ENCODE assay signal across 31 cellular contexts in the genomic region with DNA sequence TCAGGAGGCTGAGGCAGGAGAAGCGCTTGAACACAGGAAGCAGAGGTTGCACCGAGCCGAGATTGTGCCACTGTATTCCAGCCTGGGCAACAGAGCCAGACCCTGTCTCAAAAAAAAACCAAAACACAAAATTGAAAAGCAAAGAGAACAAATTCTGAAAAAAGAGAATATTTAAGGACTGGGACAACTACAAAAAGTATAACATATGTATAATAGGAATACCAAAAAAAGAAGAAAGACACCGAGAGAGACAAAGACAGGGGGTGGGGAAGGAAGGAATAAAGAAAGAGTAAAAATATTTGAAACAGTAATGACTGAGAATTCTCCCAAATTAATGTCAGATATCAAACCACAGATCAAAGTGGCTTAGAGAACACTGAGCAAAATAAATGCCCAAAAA.
DNase-seq lines count a peak whose midpoint lies in the region; TF ChIP-seq lines count a peak whose summit lies in the region.
"Had no signal": no experiment of that assay in that cellular context is flagged by ENCODE, and none has a peak within 500 bp of the region (broad histone marks: within the 10 kb centered on the region; RNA-seq: fewer than 3 reads in every experiment).

No MANE protein-coding gene starts in this region.

- POLR2A ChIA-PET in HEK293 (lab: Yijun Ruan, JAX), result interaction anchor here (0.6 kb wide), 1 partner anchor 205 kb away, joined by 7 read pairs; no protein-coding TSS in a partner anchor

- H3K4me3 ChIP-seq in HEK293 (ENCODE audit: low read depth, low read length), result no peak overlapping the region
- H3K4me3 ChIP-seq: A549; BLaER1; BLaER1 treated with 17β-estradiol and CSF1 and Interleukin-3, amounts not matched to agents 10 nM and 100 nM had no signal

- CTCF ChIA-PET in activated naive CD4-positive, alpha-beta T cell treated with anti-CD3 and anti-CD28 coated beads, Interleukin-2, amount 10 ng/mL, durations not matched to agents 7 days and 5 days (lab: Charles Lee), result no interaction called here
- CTCF ChIA-PET in HEK293 (lab: Yijun Ruan, JAX), result no interaction called here

- no peaks in the 10 kb centered on the region for H3K4me1 ChIP-seq in HEK293 (ENCODE audit: control insufficient read depth, insufficient read depth, low read length)
- H3K4me1 ChIP-seq: A549, BE2C, BLaER1 had no signal

- H3K27me3 Mint-ChIP-seq in activated naive CD4-positive, alpha-beta T cell treated with anti-CD3 and anti-CD28 coated beads, Interleukin-2, amount 10 ng/mL, durations not matched to agents 7 days and 5 days, result peaks cover 7% of the 10 kb centered on the region

- H3K27ac ChIP-seq in HEK293 (ENCODE audit: extremely low read depth, low read depth, low read length), result no peak overlapping the region
- H3K27ac ChIP-seq: 22Rv1; A549; BLaER1; BLaER1 treated with 17β-estradiol and CSF1 and Interleukin-3, amounts not matched to agents 10 nM and 100 nM; C4-2B had no signal

- H3K9me3 ChIP-seq in HEK293 (ENCODE audit: control insufficient read depth, insufficient read depth, low read depth, low read length), result no peaks in the 10 kb centered on the region
- H3K9me3 ChIP-seq: BE2C had no signal

- DNase-seq in activated naive CD4-positive, alpha-beta T cell treated with anti-CD3 and anti-CD28 coated beads, Interleukin-2, amount 10 ng/mL, durations not matched to agents 7 days and 5 days, result no peak
- no peak for DNase-seq in activated naive CD4-positive, alpha-beta T cell treated with anti-CD3 and anti-CD28 coated beads, Interleukin-2, amount 50 U/mL, for 16 hours
- DNase-seq in erythroblast (lab: John Stamatoyannopoulos, UW), result no peak
- DNase-seq: 8988T; ACHN; AML-193; BE2C; C1 segment of cervical spinal cord; Caco-2; Calu3; CD4-positive, alpha-beta memory T cell; CD4-positive, alpha-beta T cell; CD4-positive, CD25-positive, alpha-beta regulatory T cell; CD8-positive, alpha-beta memory T cell; CD8-positive, alpha-beta T cell; COR-L47; DMS 273 treated with DMSO at 0.1 percent for 48 hours; DMS153; DMS53; DMS79; DMS79 treated with DMSO at 0.1 percent for 48 hours; DND-41; EL had no signal

- no peak overlapping the region for H3K4me3 Mint-ChIP-seq in activated naive CD4-positive, alpha-beta T cell treated with anti-CD3 and anti-CD28 coated beads, Interleukin-2, amount 10 ng/mL, durations not matched to agents 7 days and 5 days
- H3K4me3 Mint-ChIP-seq: B cell; CD14-positive monocyte; CD4-positive, alpha-beta T cell; CD4-positive, CD25-positive, alpha-beta regulatory T cell; CD8-positive, alpha-beta memory T cell; CD8-positive, alpha-beta T cell had no signal

- no peak for TF ChIP-seq POLR2A in erythroblast (IDR thresholded peaks at IDR 0.05; ENCODE audit: low read length)

- peaks cover 2% of the 10 kb centered on the region for H3K4me1 Mint-ChIP-seq in activated naive CD4-positive, alpha-beta T cell treated with anti-CD3 and anti-CD28 coated beads, Interleukin-2, amount 10 ng/mL, durations not matched to agents 7 days and 5 days
- H3K4me1 Mint-ChIP-seq: B cell had no signal

- H3K27ac Mint-ChIP-seq in activated naive CD4-positive, alpha-beta T cell treated with anti-CD3 and anti-CD28 coated beads, Interleukin-2, amount 10 ng/mL, durations not matched to agents 7 days and 5 days, result peak overlapping the region; percentile 47
- H3K27ac Mint-ChIP-seq: B cell; CD4-positive, alpha-beta memory T cell; CD4-positive, alpha-beta T cell; CD4-positive, CD25-positive, alpha-beta regulatory T cell; CD8-positive, alpha-beta memory T cell; CD8-positive, alpha-beta T cell had no signal

- TF ChIP-seq CTCF in HEK293 (tag by site-specific recombination; IDR thresholded peaks at IDR 0.05), result no peak

- H3K36me3 Mint-ChIP-seq in activated naive CD4-positive, alpha-beta T cell treated with anti-CD3 and anti-CD28 coated beads, Interleukin-2, amount 10 ng/mL, durations not matched to agents 7 days and 5 days, result no peaks in the 10 kb centered on the region
- H3K36me3 Mint-ChIP-seq: CD14-positive monocyte; CD8-positive, alpha-beta T cell had no signal

- H3K9me3 Mint-ChIP-seq in activated naive CD4-positive, alpha-beta T cell treated with anti-CD3 and anti-CD28 coated beads, Interleukin-2, amount 10 ng/mL, durations not matched to agents 7 days and 5 days, result peaks cover 11% of the 10 kb centered on the region

- H3K36me3 ChIP-seq in HEK293 (ENCODE audit: control insufficient read depth in 2 of 2, insufficient read depth in 1 of 2, low read length in 2 of 2), result no peaks in the 10 kb centered on the region
- H3K36me3 ChIP-seq: BE2C; BLaER1; BLaER1 treated with 17β-estradiol and CSF1 and Interleukin-3, amounts not matched to agents 10 nM and 100 nM had no signal

TF ChIP-seq in HEK293, 187 proteins besides CTCF, POLR2A, EP300 and RAD21:
- TF ChIP-seq ZNF777 (tag by site-specific recombination; IDR thresholded peaks at IDR 0.05; ENCODE audit: borderline replicate concordance) (no peak), ZNF558 (tag by site-specific recombination; IDR thresholded peaks at IDR 0.05) (0 out of 2 replicates have a peak, but pooled peaks have one; percentile 19), ZNF133 (tag by site-specific recombination; IDR thresholded peaks at IDR 0.05) (peak; percentile 90)
